ENCODE assay signal across 17 cellular contexts in the genomic region with DNA sequence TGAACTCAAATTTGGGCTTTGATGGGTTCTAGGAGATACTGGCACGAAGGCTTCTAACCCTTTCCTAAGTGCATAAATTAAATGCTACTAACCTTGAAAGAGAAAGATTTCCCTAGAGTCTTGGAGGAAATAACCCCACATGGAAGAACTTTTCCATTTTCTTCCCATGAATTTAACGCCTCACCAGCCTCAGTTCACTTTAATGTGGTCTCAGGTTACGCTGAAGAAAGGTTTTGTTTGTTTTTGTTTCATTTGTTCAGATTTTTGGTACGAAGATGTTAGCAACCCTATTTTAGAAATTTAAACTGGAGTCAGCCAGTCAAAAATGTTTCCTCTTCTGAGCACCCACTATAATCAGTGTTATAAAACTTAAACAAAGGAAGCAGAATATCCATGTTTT. TPM values are rescaled to one million over a fixed set of nuclear protein-coding genes. Genes with fewer than 3 reads are reported as not detected.
DNase-seq lines count a peak whose midpoint lies in the region; TF ChIP-seq lines count a peak whose summit lies in the region.
"Had no signal": no experiment of that assay in that cellular context is flagged by ENCODE, and none has a peak within 500 bp of the region (broad histone marks: within the 10 kb centered on the region; RNA-seq: fewer than 3 reads in every experiment).

No MANE protein-coding gene starts in this region.

- H4K20me1 ChIP-seq in neural progenitor cell (ENCODE audit: low read depth) = no peaks in the 10 kb centered on the region

- H3K9me3 Mint-ChIP-seq in neural progenitor cell = no peaks in the 10 kb centered on the region

- H3K36me3 Mint-ChIP-seq in neural progenitor cell = peaks cover 5% of the 10 kb centered on the region

- TF ChIP-seq CTCF in choroid plexus epithelial cell (conservative IDR thresholded peaks at IDR 0.05; ENCODE audit: low read depth, low read length) = no peak
- no peak for TF ChIP-seq CTCF in neural progenitor cell (IDR thresholded peaks at IDR 0.05)
- no peak for TF ChIP-seq CTCF in dorsolateral prefrontal cortex (IDR thresholded peaks at IDR 0.05 in 54 of 56, conservative IDR thresholded peaks at IDR 0.05 in 2 of 56; ENCODE audit: low read depth in 1 of 56, partially characterized antibody in 56 of 56)

- peaks cover 12% of the 10 kb centered on the region for H3K4me1 ChIP-seq in neural progenitor cell

- no peaks in the 10 kb centered on the region for H3K9me3 ChIP-seq in neural progenitor cell (ENCODE audit: low read depth)
- H3K9me3 ChIP-seq: MG63, SJSA1 had no signal

- no peak overlapping the region for H3K27ac Mint-ChIP-seq in neural progenitor cell

- H3K27ac ChIP-seq in neural progenitor cell = no peak overlapping the region
- no peak overlapping the region for H3K27ac ChIP-seq in dorsolateral prefrontal cortex
- H3K27ac ChIP-seq: KMS-11, PC-9, SJSA1 had no signal

- peak overlapping the region; percentile 12 for H3K4me2 ChIP-seq in neural progenitor cell
- H3K4me2 ChIP-seq: KMS-11, PC-9 had no signal

- peaks cover 12% of the 10 kb centered on the region for H3K4me1 Mint-ChIP-seq in neural progenitor cell

- DNase-seq in DMS 273 treated with DMSO at 0.1 percent for 48 hours (lab: John Stamatoyannopoulos, UW) (peak; percentile 52), NCI-H2171 (lab: John Stamatoyannopoulos, UW) (peak; percentile 73), choroid plexus epithelial cell (ENCODE audit: low read depth) (peak; percentile 23), neural progenitor cell (ENCODE audit: low spot score) (no peak), SW480 (ENCODE audit: low spot score) (no peak), foreskin melanocyte (no peak), dorsolateral prefrontal cortex (no peak)
- DNase-seq: COR-L47, HCEC 1CT, MG63, NCI-H1092, NCI-H146, NCI-H2081 treated with DMSO at 0.1 percent for 48 hours, NCI-H526 treated with DMSO at 0.1 percent for 48 hours, PC-9 had no signal

- H3K79me2 ChIP-seq in neural progenitor cell (ENCODE audit: low read depth) = no peaks in the 10 kb centered on the region

- no peak overlapping the region for H3K4me3 Mint-ChIP-seq in neural progenitor cell

- no peak overlapping the region for H3K9ac ChIP-seq in neural progenitor cell
- H3K9ac ChIP-seq: KMS-11 had no signal

- H3K27me3 ChIP-seq in neural progenitor cell (no peaks in the 10 kb centered on the region), dorsolateral prefrontal cortex (no peaks in the 10 kb centered on the region)
- H3K27me3 ChIP-seq: MG63, SJSA1 had no signal

- H3F3A ChIP-seq in neural progenitor cell (ENCODE audit: low read depth) = peaks cover 5% of the 10 kb centered on the region

- no peaks in the 10 kb centered on the region for H3K36me3 ChIP-seq in neural progenitor cell

- no peaks in the 10 kb centered on the region for H3K27me3 Mint-ChIP-seq in neural progenitor cell (ENCODE audit: insufficient read depth, low read depth)

- H2AFZ ChIP-seq in neural progenitor cell (replicated peaks) = no peak overlapping the region
- H2AFZ ChIP-seq: PC-9 had no signal

- H3K4me3 ChIP-seq in choroid plexus epithelial cell (ENCODE audit: low read depth, low read length) (no peak overlapping the region), neural progenitor cell (no peak overlapping the region), dorsolateral prefrontal cortex (no peak overlapping the region)
- H3K4me3 ChIP-seq: MG63, PC-9, SJSA1 had no signal

- intact Hi-C loops in dorsolateral prefrontal cortex (cut with DNase I) = loop anchor here (10.0 kb wide), 3 partner anchors 206 to 1676 kb away; no protein-coding TSS in a partner anchor

RNA-seq across cellular contexts. Expression of a gene that starts 30.7 kb away (rescaled TPM):
- total RNA-seq in neural progenitor cell (ENCODE audit: low replicate concordance) (22.3 and 30.8 TPM in 2 replicates), dorsolateral prefrontal cortex (10 to 100 TPM in 103 of 120 experiments, 1 to 10 TPM in 17; 6.5 to 24.8 (median 13.3) TPM)

RNA-seq across cellular contexts. Expression of a gene that starts 30.8 kb away (rescaled TPM):
- total RNA-seq in neural progenitor cell (ENCODE audit: low replicate concordance) (69.3 and 98.1 TPM in 2 replicates), dorsolateral prefrontal cortex (1 to 10 TPM in 2 of 120 experiments, under 1 TPM in 10, not detected in 108; 0.20 to 1.1 (median 0.42) TPM)

Comparison
In these comparisons a context has a peak if more than half of its experiments do, and no peak if none do; other contexts are left out.
1. DNase-seq: peak in DMS 273 treated with DMSO at 0.1 percent for 48 hours (single experiment), NCI-H2171 (single experiment) and choroid plexus epithelial cell (single experiment); none in neural progenitor cell (single experiment), SW480 (single experiment), foreskin melanocyte (single experiment) and dorsolateral prefrontal cortex (0 of 10).
2. RNA of a gene that starts 30.8 kb away (total RNA-seq): 69.3 to 98.1 TPM in neural progenitor cell; 0.20 to 1.1 TPM in dorsolateral prefrontal cortex; every median in the first group is over 10 times any median in the second.